1 cellular context compared by ENCODE assay signal in genomic region chr7:138097064-138097741, GRCh38.
TF ChIP-seq lines count a peak whose summit lies in the region.

No MANE protein-coding gene starts in this region.

TF ChIP-seq in HepG2, 621 proteins besides CTCF, POLR2A, EP300 and RAD21 (continued from another document):
- TF ChIP-seq ZNF142 (CRISPR knock-in tag; IDR thresholded peaks at IDR 0.05) (no peak), JUNB (CRISPR knock-in tag; IDR thresholded peaks at IDR 0.05; ENCODE audit: borderline replicate concordance) (no peak), HIC2 (CRISPR knock-in tag; IDR thresholded peaks at IDR 0.05; ENCODE audit: low read depth) (no peak), ZNF280B (CRISPR knock-in tag; IDR thresholded peaks at IDR 0.05; ENCODE audit: borderline replicate concordance) (no peak), TBL1XR1 (IDR thresholded peaks at IDR 0.05; ENCODE audit: borderline replicate concordance, low read length, partially characterized antibody) (no peak), ARID4A (CRISPR knock-in tag; IDR thresholded peaks at IDR 0.05; ENCODE audit: borderline replicate concordance) (no peak), ZMYM4 (CRISPR knock-in tag; IDR thresholded peaks at IDR 0.05) (peak; percentile 62), ZNF263 (CRISPR knock-in tag; IDR thresholded peaks at IDR 0.05) (no peak), ZNF607 (CRISPR knock-in tag; IDR thresholded peaks at IDR 0.05; ENCODE audit: borderline replicate concordance) (no peak), YY1 (IDR thresholded peaks at IDR 0.05; ENCODE audit: insufficient read depth, insufficient replicate concordance, low read depth, low read length) (no peak), ZNF740 (CRISPR knock-in tag; IDR thresholded peaks at IDR 0.05) (0 out of 2 replicates have a peak, but pooled peaks have one; percentile 29), TARDBP (CRISPR knock-in tag; IDR thresholded peaks at IDR 0.05) (peak; percentile 45), NONO (IDR thresholded peaks at IDR 0.05) (no peak), NONO (CRISPR knock-in tag; conservative IDR thresholded peaks at IDR 0.05) (0 out of 2 replicates have a peak, but pooled peaks have one; percentile 35), ZNF614 (CRISPR knock-in tag; IDR thresholded peaks at IDR 0.05; ENCODE audit: borderline replicate concordance) (peak; percentile 99), ZNF629 (CRISPR knock-in tag; conservative IDR thresholded peaks at IDR 0.05) (no peak), MTA3 (CRISPR knock-in tag; IDR thresholded peaks at IDR 0.05) (no peak), ZNF619 (CRISPR knock-in tag; IDR thresholded peaks at IDR 0.05) (no peak), IRF2 (CRISPR knock-in tag; IDR thresholded peaks at IDR 0.05) (0 out of 2 replicates have a peak, but pooled peaks have one; percentile 29), NCOA1 (CRISPR knock-in tag; IDR thresholded peaks at IDR 0.05) (no peak), TFE3 (CRISPR knock-in tag; IDR thresholded peaks at IDR 0.05) (0 out of 2 replicates have a peak, but pooled peaks have one; percentile 43), SSRP1 (CRISPR knock-in tag; IDR thresholded peaks at IDR 0.05) (peak; percentile 31; the same call in 1 of the 2 replicates), ZNF12 (CRISPR knock-in tag; IDR thresholded peaks at IDR 0.05) (no peak), REL (CRISPR knock-in tag; conservative IDR thresholded peaks at IDR 0.05) (no peak), XRCC5 (optimal IDR thresholded peaks at IDR 0.05; ENCODE audit: low read length) (peak; percentile 33), FOXO4 (CRISPR knock-in tag; conservative IDR thresholded peaks at IDR 0.05) (no peak), RFXAP (CRISPR knock-in tag; IDR thresholded peaks at IDR 0.05; ENCODE audit: borderline replicate concordance) (no peak), FOSL2 (CRISPR knock-in tag; IDR thresholded peaks at IDR 0.05) (peak; percentile 40; the same call in 1 of the 2 replicates), ZGPAT (CRISPR knock-in tag; IDR thresholded peaks at IDR 0.05) (peak; percentile 52; the same call in 1 of the 2 replicates), ZNF557 (CRISPR knock-in tag; IDR thresholded peaks at IDR 0.05) (no peak), FOXM1 (CRISPR knock-in tag; IDR thresholded peaks at IDR 0.05) (no peak), ELF4 (CRISPR knock-in tag; IDR thresholded peaks at IDR 0.05; ENCODE audit: borderline replicate concordance) (no peak), ZNF543 (CRISPR knock-in tag; IDR thresholded peaks at IDR 0.05) (no peak), MBD4 (IDR thresholded peaks at IDR 0.05; ENCODE audit: borderline replicate concordance, low read length) (no peak), ZNF10 (CRISPR knock-in tag; IDR thresholded peaks at IDR 0.05; ENCODE audit: borderline replicate concordance, low read depth) (no peak), CEBPG (CRISPR knock-in tag; IDR thresholded peaks at IDR 0.05) (peak; percentile 43; the same call in 1 of the 2 replicates), RARA (CRISPR knock-in tag; IDR thresholded peaks at IDR 0.05) (peak; percentile 60), ZNF572 (CRISPR knock-in tag; IDR thresholded peaks at IDR 0.05) (no peak), ARNT2 (CRISPR knock-in tag; IDR thresholded peaks at IDR 0.05; ENCODE audit: low read depth) (no peak), SP140L (CRISPR knock-in tag; IDR thresholded peaks at IDR 0.05; ENCODE audit: borderline replicate concordance) (0 out of 2 replicates have a peak, but pooled peaks have one; percentile 42), ZNF256 (CRISPR knock-in tag; conservative IDR thresholded peaks at IDR 0.05) (no peak), ZNF546 (CRISPR knock-in tag; conservative IDR thresholded peaks at IDR 0.05) (no peak), EED (CRISPR knock-in tag; IDR thresholded peaks at IDR 0.05) (no peak), TCF7 (IDR thresholded peaks at IDR 0.05; ENCODE audit: low read depth) (peak; percentile 50), CBX5 (CRISPR knock-in tag; IDR thresholded peaks at IDR 0.05; ENCODE audit: borderline replicate concordance) (0 out of 2 replicates have a peak, but pooled peaks have one; percentile 31), HOXA3 (CRISPR knock-in tag; IDR thresholded peaks at IDR 0.05) (peak; percentile 40; the same call in 1 of the 2 replicates)
TF ChIP-seq in HepG2: peak in this region for 84.
